ENCODE assay signal across 1 cellular context in genomic region chr14:84465890-84466289, GRCh38.
A peak's percentile ranks its signal among the peaks of the same experiment; 100 is the strongest.
TF ChIP-seq lines count a peak whose summit lies in the region.

No MANE protein-coding gene starts in this region.

TF ChIP-seq in HepG2, 621 proteins besides CTCF, POLR2A, EP300 and RAD21:
- TF ChIP-seq MNT (IDR thresholded peaks at IDR 0.05): 0 out of 2 replicates have a peak, but pooled peaks have one; percentile 8
- TF ChIP-seq ZNF598 (CRISPR knock-in tag; IDR thresholded peaks at IDR 0.05; ENCODE audit: borderline replicate concordance): no peak
